12 cellular contexts compared by ENCODE assay signal in the genomic region with DNA sequence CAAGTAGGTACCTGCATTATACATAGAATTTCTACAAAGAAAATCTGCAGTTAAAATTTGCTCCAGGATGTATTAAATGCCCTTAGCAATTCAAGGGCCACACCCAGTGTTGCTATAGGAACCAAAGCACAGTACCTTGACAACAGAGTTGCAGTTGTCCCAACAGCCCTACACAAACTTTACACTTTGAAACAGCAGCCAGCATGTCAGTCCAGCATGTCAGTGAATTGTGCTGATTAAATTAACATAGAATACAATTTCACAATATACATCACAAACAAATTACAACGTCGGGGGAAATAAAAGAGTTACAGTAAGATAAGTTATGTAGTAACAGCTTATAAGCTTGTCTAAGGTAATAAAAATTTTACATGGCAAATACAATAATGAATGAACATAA.
DNase-seq lines count a peak whose midpoint lies in the region; FAIRE-seq and TF ChIP-seq lines count a peak whose summit lies in the region.
"Had no signal": no experiment of that assay in that cellular context is flagged by ENCODE, and none has a peak within 500 bp of the region (broad histone marks: within the 10 kb centered on the region; RNA-seq: fewer than 3 reads in every experiment).

No MANE protein-coding gene starts in this region.

- DNase-seq in NCI-H2081 (lab: John Stamatoyannopoulos, UW) (peak; percentile 8 to 19), NCI-H2081 treated with DMSO at 0.1 percent for 48 hours (lab: John Stamatoyannopoulos, UW) (no peak), PC-9 (peak; percentile 39 to 80), fibroblast of mammary gland (ENCODE audit: low read depth) (peak; percentile 31), small intestine (peak; percentile 90), RKO (ENCODE audit: low spot score) (no peak), dorsolateral prefrontal cortex (no peak), GM03348 (ENCODE audit: low spot score) (no peak)
- DNase-seq: activated T-cell treated with anti-CD3 and anti-CD28 coated beads, Interleukin-2, amount 50 U/mL, for 1 hour; brain microvascular endothelial cell; GM23248 had no signal

- CTCF ChIA-PET in PC-9 (lab: Charles Lee): no interaction called here

- no peak overlapping the region for H2AFZ ChIP-seq in PC-9
- H2AFZ ChIP-seq: GM23248 had no signal

- H3K9me2 ChIP-seq in PC-9 (ENCODE audit: insufficient read depth): no peaks in the 10 kb centered on the region

- H3K36me3 ChIP-seq in PC-9 (ENCODE audit: low read depth) (no peaks in the 10 kb centered on the region), small intestine (ENCODE audit: control insufficient read depth in 2 of 2, insufficient read depth in 2 of 2, low read length in 2 of 2) (no peaks in the 10 kb centered on the region)
- H3K36me3 ChIP-seq: brain microvascular endothelial cell, tibial nerve had no signal

- intact Hi-C loops in PC-9 (cut with micrococcal nuclease; ENCODE audit: unreplicated experiment) (loop anchor here (5.0 to 10.0 kb wide), 3 partner anchors 35 to 640 kb away; no protein-coding TSS in a partner anchor), dorsolateral prefrontal cortex (cut with DNase I) (no loop called here)

- H3K4me1 ChIP-seq in PC-9 (replicated peaks; ENCODE audit: insufficient read depth) (peaks cover 66% of the 10 kb centered on the region), small intestine (ENCODE audit: control insufficient read depth in 2 of 2, insufficient read depth in 1 of 2, low read depth in 1 of 2, low read length in 1 of 2) (peaks cover 2 to 6% of the 10 kb centered on the region in 2 donors)

- H3K9me3 ChIP-seq in PC-9 (ENCODE audit: insufficient read depth, low read depth) (no peaks in the 10 kb centered on the region; the same call in 1 of the 2 replicates), small intestine (ENCODE audit: control insufficient read depth, low read depth) (no peaks in the 10 kb centered on the region)
- H3K9me3 ChIP-seq: tibial nerve had no signal

- H3K27me3 ChIP-seq in PC-9 (ENCODE audit: insufficient read depth, low read depth) (no peaks in the 10 kb centered on the region), small intestine (ENCODE audit: control insufficient read depth in 2 of 2, insufficient read depth in 2 of 2, low read length in 2 of 2) (no peaks in the 10 kb centered on the region), dorsolateral prefrontal cortex (peaks cover 0 to 7% (median 0%) of the 10 kb centered on the region in 45 donors)
- H3K27me3 ChIP-seq: brain microvascular endothelial cell, tibial nerve had no signal

- no TSS peak for BruUV-seq in PC-9 (replicated peaks; lab: Mats Ljungman, UMichigan)

- H4K20me1 ChIP-seq in PC-9 (ENCODE audit: insufficient read depth): no peaks in the 10 kb centered on the region

- FAIRE-seq in small intestine (lab: Jason Lieb, UNC): no peak

- no peaks in the 10 kb centered on the region for H3K79me2 ChIP-seq in PC-9 (ENCODE audit: low read depth)

- H3K4me3 ChIP-seq in PC-9 (no peak overlapping the region), fibroblast of mammary gland (ENCODE audit: control insufficient read depth, low read depth, low read length) (no peak overlapping the region), small intestine (ENCODE audit: low read depth in 1 of 2, low read length in 2 of 2) (no peak overlapping the region), dorsolateral prefrontal cortex (no peak overlapping the region)
- H3K4me3 ChIP-seq: GM23248, tibial nerve had no signal

- TF ChIP-seq CTCF in PC-9 (conservative IDR thresholded peaks at IDR 0.05) (no peak), fibroblast of mammary gland (conservative IDR thresholded peaks at IDR 0.05; ENCODE audit: control insufficient read depth, insufficient read depth, low read depth, low read length) (no peak), dorsolateral prefrontal cortex (IDR thresholded peaks at IDR 0.05 in 54 of 56, conservative IDR thresholded peaks at IDR 0.05 in 2 of 56; ENCODE audit: low read depth in 1 of 56, partially characterized antibody in 56 of 56) (no peak)

- no peaks in the 10 kb centered on the region; the same call in 1 of the 2 replicates for H3F3A ChIP-seq in PC-9 (ENCODE audit: insufficient read depth, low read depth)

- 11 to 51% (median 24%) methylated on average over 2 of the region's 2 CpGs for WGBS in small intestine, 3 donors

- 0 out of 2 replicates have a peak overlapping the region, but pooled peaks have one; percentile 4 for H3K4me2 ChIP-seq in PC-9

- POLR2A ChIA-PET in PC-9 (lab: Charles Lee; ENCODE audit: unreplicated experiment): interaction anchor here (0.6 kb wide), 1 partner anchor 61 kb away, joined by 3 read pairs; no protein-coding TSS in a partner anchor

- H3K27ac ChIP-seq in PC-9 (no peak overlapping the region), small intestine (ENCODE audit: low read depth in 1 of 2, low read length in 1 of 2) (no peak overlapping the region), dorsolateral prefrontal cortex (peak overlapping the region in 10 of 59 donors; percentile 6 to 82 (median 68))
- H3K27ac ChIP-seq: brain microvascular endothelial cell, GM23248 had no signal

Comparison
In these comparisons a context has a peak if more than half of its experiments do, and no peak if none do; other contexts are left out.
1. DNase-seq: peak in NCI-H2081 (2 of 2), PC-9 (2 of 2), fibroblast of mammary gland (single experiment) and small intestine (single experiment); none in NCI-H2081 treated with DMSO at 0.1 percent for 48 hours (single experiment), RKO (single experiment), dorsolateral prefrontal cortex (0 of 10) and GM03348 (single experiment).